8 cellular contexts compared by ENCODE assay signal in genomic region chr6:158559338-158559894, GRCh38. TPM values are rescaled to one million over a fixed set of nuclear protein-coding genes. Genes with fewer than 3 reads are reported as not detected.
DNase-seq lines count a peak whose midpoint lies in the region; ATAC-seq lines count a peak whose summit lies in the region.

No MANE protein-coding gene starts in this region.

- H3K4me3 Mint-ChIP-seq in activated CD4-positive, alpha-beta T cell treated with anti-CD3 and anti-CD28 coated beads, Interleukin-2, amount 10 ng/mL, durations not matched to agents 24 days and 14 days = peak overlapping the region; percentile 98
- H3K4me3 Mint-ChIP-seq in activated naive CD8-positive, alpha-beta T cell treated with anti-CD3 and anti-CD28 coated beads, Interleukin-2, amount 10 ng/mL, durations not matched to agents 7 days and 5 days = peak overlapping the region; percentile 90

- intact Hi-C loops in activated CD4-positive, alpha-beta T cell treated with anti-CD3 and anti-CD28 coated beads, Interleukin-2, amount 10 ng/mL, durations not matched to agents 24 days and 14 days (cut with micrococcal nuclease) = no loop called here

- no peak for DNase-seq in activated CD4-positive, alpha-beta T cell treated with anti-CD3 and anti-CD28 coated beads, Interleukin-2, amount 10 ng/mL, durations not matched to agents 24 days and 14 days
- no peak for DNase-seq in activated CD4-positive, alpha-beta T cell treated with anti-CD3 and anti-CD28 coated beads for 48 hours
- DNase-seq in activated naive CD8-positive, alpha-beta T cell treated with anti-CD3 and anti-CD28 coated beads, Interleukin-2, amount 10 ng/mL, durations not matched to agents 7 days and 5 days = no peak

- H3K27me3 Mint-ChIP-seq in activated CD4-positive, alpha-beta T cell treated with anti-CD3 and anti-CD28 coated beads, Interleukin-2, amount 10 ng/mL, durations not matched to agents 24 days and 14 days = peaks cover 19% of the 10 kb centered on the region
- H3K27me3 Mint-ChIP-seq in activated naive CD8-positive, alpha-beta T cell treated with anti-CD3 and anti-CD28 coated beads, Interleukin-2, amount 10 ng/mL, durations not matched to agents 7 days and 5 days = peaks cover 6% of the 10 kb centered on the region

- POLR2A ChIA-PET in activated naive CD8-positive, alpha-beta T cell treated with anti-CD3 and anti-CD28 coated beads, Interleukin-2, amount 10 ng/mL, durations not matched to agents 7 days and 5 days (lab: Charles Lee) = interaction anchor here (0.7 to 2.7 kb wide), 6 partner anchors 9 to 370 kb away, joined by 3 to 17 read pairs (median 4); no protein-coding TSS in a partner anchor

- H3K27ac ChIP-seq in layer of hippocampus (ENCODE audit: low read depth, low read length) = peak overlapping the region; percentile 64
- peak overlapping the region; percentile 69 for H3K27ac ChIP-seq in temporal lobe (ENCODE audit: low read depth, low read length)

- H3K9me3 Mint-ChIP-seq in activated CD4-positive, alpha-beta T cell treated with anti-CD3 and anti-CD28 coated beads, Interleukin-2, amount 10 ng/mL, durations not matched to agents 24 days and 14 days = no peaks in the 10 kb centered on the region
- H3K9me3 Mint-ChIP-seq in activated naive CD8-positive, alpha-beta T cell treated with anti-CD3 and anti-CD28 coated beads, Interleukin-2, amount 10 ng/mL, durations not matched to agents 7 days and 5 days = no peaks in the 10 kb centered on the region

- no peaks in the 10 kb centered on the region for H3K27me3 ChIP-seq in layer of hippocampus (ENCODE audit: control insufficient read depth, insufficient read depth, low read length)

- no peak for ATAC-seq in activated naive CD8-positive, alpha-beta T cell treated with anti-CD3 and anti-CD28 coated beads, Interleukin-2, amount 10 ng/mL, durations not matched to agents 7 days and 5 days (ENCODE audit: low read depth)
- ATAC-seq in HG02870 (IDR thresholded peaks at IDR 0.05; ENCODE audit: unreplicated experiment) = no peak
- no peak for ATAC-seq in GM19328 (IDR thresholded peaks at IDR 0.05; ENCODE audit: unreplicated experiment)
- ATAC-seq in HG02571 (IDR thresholded peaks at IDR 0.05; ENCODE audit: unreplicated experiment) = no peak

- peak overlapping the region; percentile 72 for H3K27ac Mint-ChIP-seq in activated CD4-positive, alpha-beta T cell treated with anti-CD3 and anti-CD28 coated beads, Interleukin-2, amount 10 ng/mL, durations not matched to agents 24 days and 14 days
- peak overlapping the region; percentile 28 for H3K27ac Mint-ChIP-seq in activated naive CD8-positive, alpha-beta T cell treated with anti-CD3 and anti-CD28 coated beads, Interleukin-2, amount 10 ng/mL, durations not matched to agents 7 days and 5 days

- H3K4me1 Mint-ChIP-seq in activated CD4-positive, alpha-beta T cell treated with anti-CD3 and anti-CD28 coated beads, Interleukin-2, amount 10 ng/mL, durations not matched to agents 24 days and 14 days = peaks cover 31% of the 10 kb centered on the region
- peaks cover 31% of the 10 kb centered on the region for H3K4me1 Mint-ChIP-seq in activated naive CD8-positive, alpha-beta T cell treated with anti-CD3 and anti-CD28 coated beads, Interleukin-2, amount 10 ng/mL, durations not matched to agents 7 days and 5 days

- peaks cover 9% of the 10 kb centered on the region for H3K36me3 Mint-ChIP-seq in activated CD4-positive, alpha-beta T cell treated with anti-CD3 and anti-CD28 coated beads, Interleukin-2, amount 10 ng/mL, durations not matched to agents 24 days and 14 days (ENCODE audit: low read depth)
- no peaks in the 10 kb centered on the region for H3K36me3 Mint-ChIP-seq in activated naive CD8-positive, alpha-beta T cell treated with anti-CD3 and anti-CD28 coated beads, Interleukin-2, amount 10 ng/mL, durations not matched to agents 7 days and 5 days

RNA-seq across cellular contexts. Expression of gene TMEM181, which starts 0.5 kb away (rescaled TPM):
- total RNA-seq in activated CD4-positive, alpha-beta T cell treated with anti-CD3 and anti-CD28 coated beads, Interleukin-2, amount 10 ng/mL, durations not matched to agents 24 days and 14 days = 17.1 and 17.8 TPM in 2 replicates
- 10 to 100 TPM; 16.8 to 17.7 TPM for total RNA-seq in activated naive CD8-positive, alpha-beta T cell treated with anti-CD3 and anti-CD28 coated beads, Interleukin-2, amount 10 ng/mL, durations not matched to agents 7 days and 5 days
- total RNA-seq in temporal lobe = 48.9 TPM
